25 cellular contexts compared by ENCODE assay signal in genomic region chr22:47659467-47660302, GRCh38.
A peak's percentile ranks its signal among the peaks of the same experiment; 100 is the strongest.
DNase-seq lines count a peak whose midpoint lies in the region; ATAC-seq and TF ChIP-seq lines count a peak whose summit lies in the region.
"Had no signal": no experiment of that assay in that cellular context is flagged by ENCODE, and none has a peak within 500 bp of the region (broad histone marks: within the 10 kb centered on the region; RNA-seq: fewer than 3 reads in every experiment).

No MANE protein-coding gene starts in this region.

- H3K27ac ChIP-seq in WERI-Rb-1 (no peak overlapping the region), transverse colon (no peak overlapping the region)
- H3K27ac ChIP-seq: body of pancreas, heart right ventricle, Peyer's patch, SJSA1, upper lobe of right lung had no signal

- no peak for ATAC-seq in GM21515 (IDR thresholded peaks at IDR 0.05; ENCODE audit: unreplicated experiment)
- ATAC-seq: activated CD4-positive, alpha-beta T cell treated with anti-CD3 and anti-CD28 coated beads for 36 hours; body of pancreas; heart right ventricle; left colon; upper lobe of right lung had no signal

- TF ChIP-seq POLR2A in transverse colon (IDR thresholded peaks at IDR 0.05): no peak

- intact Hi-C loops in transverse colon (cut with DNase I; ENCODE audit: low total_unique reads): no loop called here

- H3K4me1 ChIP-seq in transverse colon: no peaks in the 10 kb centered on the region
- H3K4me1 ChIP-seq: body of pancreas, heart right ventricle, Peyer's patch, SJSA1, upper lobe of right lung had no signal

- TF ChIP-seq CTCF in WERI-Rb-1 (IDR thresholded peaks at IDR 0.05; ENCODE audit: low read depth, low read length) (no peak), transverse colon (IDR thresholded peaks at IDR 0.05) (no peak)

- WGBS in transverse colon (ENCODE audit: low coverage in 1 of 2), 2 donors: 32% methylated on average over 3 of the region's 3 CpGs; no CpG with 5 or more reads in 1 of the 2 donors

- in situ Hi-C loops in transverse colon (cut with MboI; ENCODE audit: low pct_ligation_motif_present in 1 of 4, low pct_unique_long_range_greater_than_20kb in 1 of 4, low sequenced_read_pairs in 3 of 4): no loop called here

- no peaks in the 10 kb centered on the region for H3K9me3 ChIP-seq in WERI-Rb-1 (ENCODE audit: severe bottlenecking)
- no peaks in the 10 kb centered on the region for H3K9me3 ChIP-seq in transverse colon
- H3K9me3 ChIP-seq: body of pancreas, Peyer's patch, SJSA1, upper lobe of right lung had no signal

- no peaks in the 10 kb centered on the region for H3K36me3 ChIP-seq in WERI-Rb-1
- no peaks in the 10 kb centered on the region for H3K36me3 ChIP-seq in transverse colon
- H3K36me3 ChIP-seq: heart right ventricle, Peyer's patch, SJSA1, upper lobe of right lung had no signal

- DNase-seq in NCI-H146 (lab: John Stamatoyannopoulos, UW) (peak; percentile 42), NCI-H146 treated with DMSO at 0.1 percent for 48 hours (lab: John Stamatoyannopoulos, UW; ENCODE audit: unreplicated experiment) (no peak), NCI-H345 treated with DMSO at 0.1 percent for 48 hours (lab: John Stamatoyannopoulos, UW; ENCODE audit: unreplicated experiment) (peak; percentile 90), WERI-Rb-1 (peak; percentile 39), transverse colon (no peak), NCI-H187 (lab: John Stamatoyannopoulos, UW) (no peak), OCI-M1 (lab: John Stamatoyannopoulos, UW) (no peak)
- DNase-seq: activated CD4-positive, alpha-beta T cell treated with anti-CD3 and anti-CD28 coated beads for 36 hours; activated CD8-positive, alpha-beta memory T cell treated with anti-CD3 and anti-CD28 coated beads for 24 hours; activated gamma-delta T cell; activated T-cell treated with anti-CD3 and anti-CD28 coated beads, Interleukin-2, amount 50 U/mL, for 1 hour; body of pancreas; DND-41; heart right ventricle; left colon; naive B cell; NCI-H1048; NCI-H2227 treated with DMSO at 0.1 percent for 48 hours; nucleus accumbens; Peyer's patch; small intestine; stimulated activated CD4-positive, alpha-beta T cell treated with anti-CD3 and anti-CD28 coated beads, Interleukin-1b, Interleukin-23, amount 100 ng/mL, for 48 hours; upper lobe of right lung had no signal

- no peak for TF ChIP-seq EP300 in transverse colon (IDR thresholded peaks at IDR 0.05; ENCODE audit: low read depth)

- H3K27me3 ChIP-seq in WERI-Rb-1 (ENCODE audit: insufficient read depth, low read depth, severe bottlenecking) (no peaks in the 10 kb centered on the region), transverse colon (no peaks in the 10 kb centered on the region)
- H3K27me3 ChIP-seq: body of pancreas, Peyer's patch, SJSA1, upper lobe of right lung had no signal

- H3K4me3 ChIP-seq in WERI-Rb-1 (ENCODE audit: low read depth, low read length): no peak overlapping the region
- no peak overlapping the region for H3K4me3 ChIP-seq in transverse colon
- H3K4me3 ChIP-seq: body of pancreas, heart right ventricle, Peyer's patch, SJSA1, upper lobe of right lung had no signal

Comparison
In these comparisons a context has a peak if more than half of its experiments do, and no peak if none do; other contexts are left out.
1. DNase-seq: peak in NCI-H146 (single experiment), NCI-H345 treated with DMSO at 0.1 percent for 48 hours (single experiment) and WERI-Rb-1 (single experiment); none in NCI-H146 treated with DMSO at 0.1 percent for 48 hours (single experiment), transverse colon (single experiment), NCI-H187 (0 of 2) and OCI-M1 (single experiment).